In the genomic region with DNA sequence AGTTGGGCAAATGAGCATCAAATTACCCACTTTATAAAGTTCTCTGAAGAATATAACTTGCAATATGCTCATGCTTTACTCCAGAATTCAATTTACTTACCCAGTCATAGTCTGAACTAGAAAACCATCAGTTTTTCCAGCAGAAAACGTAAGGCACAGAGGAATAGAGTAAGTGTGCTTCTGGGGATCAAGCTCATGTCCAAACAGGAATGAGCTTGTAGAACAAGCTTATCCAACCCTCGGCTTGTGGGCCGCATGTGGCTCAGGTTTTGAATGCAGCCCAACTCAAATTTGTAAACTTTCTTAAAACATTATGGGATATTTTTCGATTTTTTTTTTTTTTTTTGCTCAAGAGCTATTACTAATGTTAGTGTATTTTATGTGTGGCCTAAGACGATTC, we compare ENCODE assay signal across 15 cellular contexts.
"Had no signal": no experiment of that assay in that cellular context is flagged by ENCODE, and none has a peak within 500 bp of the region (broad histone marks: within the 10 kb centered on the region; RNA-seq: fewer than 3 reads in every experiment).

No MANE protein-coding gene starts in this region.

- H3K4me1 ChIP-seq: right atrium auricular region had no signal

- H3K9me3 ChIP-seq: mucosa of descending colon, neutrophil, sigmoid colon had no signal

- ATAC-seq: effector memory CD8-positive, alpha-beta T cell; left colon; left ventricle myocardium superior; mucosa of descending colon; naive thymus-derived CD8-positive, alpha-beta T cell had no signal

- H3K27ac ChIP-seq: esophagus muscularis mucosa, hepatocyte, neutrophil, right atrium auricular region had no signal

- DNase-seq: effector memory CD8-positive, alpha-beta T cell; foreskin fibroblast; left colon; left ventricle myocardium superior; mucosa of descending colon; naive thymus-derived CD8-positive, alpha-beta T cell; posterior cingulate gyrus; sigmoid colon; stimulated activated naive CD4-positive, alpha-beta T cell treated with Interleukin-2 at 50 U/mL for 16 hours; trophoblast cell had no signal

- H3K4me3 ChIP-seq: esophagus muscularis mucosa, hepatocyte, mucosa of descending colon, right atrium auricular region, sigmoid colon, skin epidermis had no signal

- H3K27me3 ChIP-seq: esophagus muscularis mucosa, hepatocyte, neutrophil, right atrium auricular region, sigmoid colon had no signal

- H3K36me3 ChIP-seq: esophagus muscularis mucosa, neutrophil, right atrium auricular region, sigmoid colon had no signal
